ENCODE assay signal across 8 cellular contexts in genomic region chr2:68487773-68488355, GRCh38. TPM values are rescaled to one million over a fixed set of nuclear protein-coding genes. Genes with fewer than 3 reads are reported as not detected.
DNase-seq lines count a peak whose midpoint lies in the region; ATAC-seq and TF ChIP-seq lines count a peak whose summit lies in the region.

No MANE protein-coding gene starts in this region.

- H3K27me3 Mint-ChIP-seq in memory B cell = no peaks in the 10 kb centered on the region

- H3K9me3 ChIP-seq in body of pancreas = no peaks in the 10 kb centered on the region

- no peaks in the 10 kb centered on the region for H3K36me3 ChIP-seq in body of pancreas (replicated peaks in 1 of 2; ENCODE audit: insufficient read depth in 1 of 2, low read depth in 2 of 2)
- no peaks in the 10 kb centered on the region for H3K36me3 ChIP-seq in H7 (replicated peaks; ENCODE audit: control insufficient read depth, insufficient read depth, low read length)

- H3K36me3 Mint-ChIP-seq in memory B cell = peaks cover 2% of the 10 kb centered on the region

- H3K27me3 ChIP-seq in body of pancreas (no peaks in the 10 kb centered on the region), H7 (ENCODE audit: control insufficient read depth, insufficient read depth, low read length) (no peaks in the 10 kb centered on the region)

- no peak overlapping the region for H3K4me3 Mint-ChIP-seq in memory B cell

- ATAC-seq in body of pancreas (no peak), memory B cell (ENCODE audit: low read depth) (peak; percentile 50)

- H3K27ac ChIP-seq in body of pancreas (no peak overlapping the region), substantia nigra (ENCODE audit: low read depth, low read length, poor library complexity, severe bottlenecking) (no peak overlapping the region)

- H3K4me1 ChIP-seq in body of pancreas = peaks cover 6% of the 10 kb centered on the region

- 31 to 38% methylated on average over 3 of the region's 3 CpGs for WGBS in body of pancreas, 2 donors

- peaks cover 2% of the 10 kb centered on the region for H3K4me1 Mint-ChIP-seq in memory B cell

- no peaks in the 10 kb centered on the region for H3K9me3 Mint-ChIP-seq in memory B cell

- H3K4me3 ChIP-seq in body of pancreas (no peak overlapping the region), H7 (ENCODE audit: insufficient read depth, low read depth, low read length) (no peak overlapping the region)

- intact Hi-C loops in body of pancreas (cut with DNase I) = no loop called here

- no peak for TF ChIP-seq POLR2A in body of pancreas (IDR thresholded peaks at IDR 0.05)

- peak in 2 of 3 experiments; percentile 21 to 66 for DNase-seq in NCI-H1417 (lab: John Stamatoyannopoulos, UW)
- DNase-seq in NCI-H1417 treated with DMSO at 0.1 percent for 48 hours (lab: John Stamatoyannopoulos, UW) = no peak
- DNase-seq in MV-4-11 (lab: John Stamatoyannopoulos, UW) = peak; percentile 32
- DNase-seq in body of pancreas = no peak
- DNase-seq in memory B cell (ENCODE audit: low spot score in 2 of 2) = no peak
- no peak for DNase-seq in HuH-7.5 (ENCODE audit: low spot score)
- DNase-seq in substantia nigra (lab: John Stamatoyannopoulos, UW) = no peak
- DNase-seq in H7 = no peak

- H3K27ac Mint-ChIP-seq in memory B cell = no peak overlapping the region

- TF ChIP-seq CTCF in body of pancreas (IDR thresholded peaks at IDR 0.05) = peak in 6 of 7 experiments; percentile 38 to 62 (median 49)

RNA-seq across cellular contexts. Expression of gene APLF, which starts 20.5 kb away (rescaled TPM):
- 1 to 10 TPM; 3.9 to 4.0 TPM for total RNA-seq in body of pancreas
- total RNA-seq in H7 (2014; rRNA removed; shearing (Covaris generic)) = 2.1 and 5.9 TPM in 2 replicates

RNA-seq across cellular contexts. Expression of gene FBXO48, which starts 20.8 kb away (rescaled TPM):
- 1 to 10 TPM in 1 of 2 donors, under 1 TPM in 1; 0.78 to 3.0 TPM for total RNA-seq in body of pancreas
- total RNA-seq in H7 (2014; rRNA removed; shearing (Covaris generic)) = 0.52 and 1.00 TPM in 2 replicates

Comparison
In these comparisons a context has a peak if more than half of its experiments do, and no peak if none do; other contexts are left out.
1. DNase-seq: peak in NCI-H1417 (2 of 3) and MV-4-11 (single experiment); none in NCI-H1417 treated with DMSO at 0.1 percent for 48 hours (single experiment), body of pancreas (0 of 4), memory B cell (0 of 2), HuH-7.5 (single experiment), substantia nigra (0 of 49) and H7 (single experiment).